Comparison of ENCODE assay signal across 1 cellular context in genomic region chr20:38001173-38001875, GRCh38.
TF ChIP-seq lines count a peak whose summit lies in the region.

No MANE protein-coding gene starts in this region.

TF ChIP-seq in SK-N-SH, 30 proteins besides CTCF, POLR2A, EP300 and RAD21 (continued from another document):
- TF ChIP-seq REST (IDR thresholded peaks at IDR 0.05; ENCODE audit: low read depth, low read length) (no peak), YY1 (IDR thresholded peaks at IDR 0.05; ENCODE audit: low read depth) (no peak), PBX3 (IDR thresholded peaks at IDR 0.05) (no peak)
